2 cellular contexts compared by ENCODE assay signal in genomic region chr7:63111511-63111910, GRCh38.
DNase-seq lines count a peak whose midpoint lies in the region; ATAC-seq, FAIRE-seq and TF ChIP-seq lines count a peak whose summit lies in the region.
"Not testable (repeated sequence)": the region's sequence is repeated elsewhere in the genome, so short reads cannot be mapped to it uniquely, and the experiment has no call there.

No MANE protein-coding gene starts in this region.

- TF ChIP-seq RAD21 in K562 (CRISPR knock-in tag; conservative IDR thresholded peaks at IDR 0.05 in 1 of 2, IDR thresholded peaks at IDR 0.05 in 1 of 2), result not testable (repeated sequence)

- TF ChIP-seq POLR2A in K562 (conservative IDR thresholded peaks at IDR 0.05), result not testable (repeated sequence)

- H3K4me1 ChIP-seq in K562 (replicated peaks in 1 of 2; ENCODE audit: control insufficient read depth in 2 of 2, insufficient read depth in 2 of 2, low read length in 2 of 2), result not testable (repeated sequence)

- H3K9me1 ChIP-seq in K562 (ENCODE audit: control insufficient read depth, insufficient read depth, low read length), result not testable (repeated sequence)

- DNase-seq in K562 (ENCODE audit: extremely low read depth in 1 of 4, low spot score in 3 of 4), result not testable (repeated sequence)
- peak; percentile 6 for DNase-seq in mesenteric fat pad (ENCODE audit: low spot score)

- not testable (repeated sequence) for H3K4me2 ChIP-seq in K562 (ENCODE audit: insufficient read depth, low read length)

- not testable (repeated sequence) for ATAC-seq in K562

- H3K27me3 ChIP-seq in K562 (ENCODE audit: control insufficient read depth in 2 of 2, insufficient read depth in 2 of 2, low read length in 2 of 2), result not testable (repeated sequence)

- H3K9ac ChIP-seq in K562 (ENCODE audit: insufficient read depth in 1 of 2, low read depth in 2 of 2, low read length in 2 of 2), result not testable (repeated sequence)

- H4K20me1 ChIP-seq in K562 (replicated peaks; ENCODE audit: control insufficient read depth, insufficient read depth, low read length), result not testable (repeated sequence)

- not testable (repeated sequence) for TF ChIP-seq EP300 in K562 (IDR thresholded peaks at IDR 0.05; ENCODE audit: low read length)

- not testable (repeated sequence) for H3K4me3 ChIP-seq in K562

- POLR2A ChIA-PET in K562 (lab: Yijun Ruan, JAX), result not testable (repeated sequence)

- CTCF ChIA-PET in K562 (lab: Yijun Ruan, JAX; ENCODE audit: low intra/inter-chr PET ratio), result interaction anchor here (0.6 kb wide), 1 partner anchor 17 kb away, joined by 3 read pairs; no protein-coding TSS in a partner anchor

- 2% methylated on average over 7 of the region's 7 CpGs for WGBS in K562 (ENCODE audit: insufficient coverage, low coverage, missing lambda C conversion rate)

- in situ Hi-C loops in K562 (cut with MboI), result not testable (repeated sequence)

- not testable (repeated sequence) for BruUV-seq in K562 (replicated peaks; lab: Mats Ljungman, UMichigan)

- intact Hi-C loops in K562 (cut with micrococcal nuclease), result not testable (repeated sequence)

- H3K9me3 ChIP-seq in K562 (replicated peaks; ENCODE audit: control insufficient read depth, insufficient read depth, low read depth, low read length), result not testable (repeated sequence)

- H3K27ac ChIP-seq in K562 (ENCODE audit: extremely low read depth, low read depth, low read length), result not testable (repeated sequence)

- not testable (repeated sequence) for TF ChIP-seq CTCF in K562 (IDR thresholded peaks at IDR 0.05 in 2 of 3, conservative IDR thresholded peaks at IDR 0.05 in 1 of 3; ENCODE audit: insufficient read depth in 2 of 3, low read depth in 1 of 3, low read length in 3 of 3)

- H2AFZ ChIP-seq in K562 (ENCODE audit: low read depth, low read length), result not testable (repeated sequence)

- not testable (repeated sequence) for FAIRE-seq in K562 (lab: Jason Lieb, UNC)

- not testable (repeated sequence) for H3K79me2 ChIP-seq in K562 (ENCODE audit: control insufficient read depth, insufficient read depth, low read length)

- H3K36me3 ChIP-seq in K562 (ENCODE audit: control insufficient read depth, insufficient read depth, low read length), result not testable (repeated sequence)

TF ChIP-seq in K562, 482 proteins besides CTCF, POLR2A, EP300 and RAD21:
- TF ChIP-seq CEBPG (CRISPR knock-in tag; IDR thresholded peaks at IDR 0.05), result not testable (repeated sequence)
- TF ChIP-seq CEBPG (tag; conservative IDR thresholded peaks at IDR 0.05 in 1 of 2, IDR thresholded peaks at IDR 0.05 in 1 of 2) (peak in 1 of 2 experiments; percentile 60; a peak in 1 of 4 replicates), CEBPB (tag; IDR thresholded peaks at IDR 0.05) (peak; percentile 68)
TF ChIP-seq in K562: peak in this region for 2; not testable (repeated sequence) for 480.
